ENCODE assay signal across 9 cellular contexts in the genomic region with DNA sequence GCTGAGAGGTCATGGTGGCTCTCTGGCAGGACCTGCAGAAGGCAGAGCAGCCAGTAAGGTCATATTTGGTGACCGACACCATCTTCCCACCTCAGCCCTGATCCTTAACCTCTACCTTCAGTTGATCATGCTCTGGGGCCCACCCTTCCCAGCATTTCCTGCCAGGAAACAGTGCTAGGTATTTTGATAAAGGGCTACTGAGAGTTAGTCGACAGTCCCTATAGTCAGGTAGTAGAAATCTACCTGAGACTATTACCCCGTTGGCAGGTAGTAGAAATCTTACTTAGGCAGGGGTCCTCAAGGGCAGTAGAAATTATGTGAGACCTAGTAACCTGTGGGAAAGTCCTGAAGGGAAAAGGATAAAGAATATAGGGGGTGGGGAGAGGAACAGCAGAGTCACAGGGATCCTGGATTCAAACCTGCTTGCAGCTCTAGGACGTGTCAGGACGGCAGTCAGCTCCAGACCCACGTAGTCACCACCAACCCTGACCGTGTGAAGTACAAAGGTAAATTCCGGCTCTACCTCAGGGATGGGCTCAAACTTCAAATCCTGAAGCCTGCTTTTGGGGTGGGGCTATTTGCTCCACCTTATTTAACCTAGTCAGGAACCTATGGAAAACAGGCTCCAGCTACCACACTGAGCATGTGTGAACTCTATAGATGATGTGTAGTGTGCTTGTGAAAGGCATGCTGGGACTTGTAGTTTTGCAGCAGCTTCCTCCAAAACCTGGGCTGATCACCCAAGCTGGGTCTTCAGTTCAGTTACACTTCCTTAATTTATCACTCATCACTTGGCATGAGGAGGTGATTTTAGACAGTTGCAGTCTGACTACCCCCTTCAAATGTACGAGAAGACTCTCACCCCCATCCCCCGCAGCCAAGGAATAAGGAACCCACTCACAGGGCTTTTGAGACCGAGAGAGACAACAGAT. TPM values are rescaled to one million over a fixed set of nuclear protein-coding genes. Genes with fewer than 3 reads are reported as not detected.
DNase-seq lines count a peak whose midpoint lies in the region; ATAC-seq, FAIRE-seq and TF ChIP-seq lines count a peak whose summit lies in the region.
"Had no signal": no experiment of that assay in that cellular context is flagged by ENCODE, and none has a peak within 500 bp of the region (broad histone marks: within the 10 kb centered on the region; RNA-seq: fewer than 3 reads in every experiment).

A gene with protein sequence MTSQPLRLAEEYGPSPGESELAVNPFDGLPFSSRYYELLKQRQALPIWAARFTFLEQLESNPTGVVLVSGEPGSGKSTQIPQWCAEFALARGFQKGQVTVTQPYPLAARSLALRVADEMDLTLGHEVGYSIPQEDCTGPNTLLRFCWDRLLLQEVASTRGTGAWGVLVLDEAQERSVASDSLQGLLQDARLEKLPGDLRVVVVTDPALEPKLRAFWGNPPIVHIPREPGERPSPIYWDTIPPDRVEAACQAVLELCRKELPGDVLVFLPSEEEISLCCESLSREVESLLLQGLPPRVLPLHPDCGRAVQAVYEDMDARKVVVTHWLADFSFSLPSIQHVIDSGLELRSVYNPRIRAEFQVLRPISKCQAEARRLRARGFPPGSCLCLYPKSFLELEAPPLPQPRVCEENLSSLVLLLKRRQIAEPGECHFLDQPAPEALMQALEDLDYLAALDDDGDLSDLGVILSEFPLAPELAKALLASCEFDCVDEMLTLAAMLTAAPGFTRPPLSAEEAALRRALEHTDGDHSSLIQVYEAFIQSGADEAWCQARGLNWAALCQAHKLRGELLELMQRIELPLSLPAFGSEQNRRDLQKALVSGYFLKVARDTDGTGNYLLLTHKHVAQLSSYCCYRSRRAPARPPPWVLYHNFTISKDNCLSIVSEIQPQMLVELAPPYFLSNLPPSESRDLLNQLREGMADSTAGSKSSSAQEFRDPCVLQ (minus strand): TSS at position 515 of the 932 bp plus-strand sequence. CDS start 502 bp downstream, at position 13.

- H3K36me3 ChIP-seq in aorta (ENCODE audit: control insufficient read depth in 1 of 2, insufficient read depth in 2 of 2, low read length in 1 of 2) = peaks cover 0 to 5% of the 10 kb centered on the region in 2 donors

- H3K4me1 Mint-ChIP-seq in endothelial cell (ENCODE audit: unreplicated experiment) = peaks cover 21% of the 10 kb centered on the region

- CTCF ChIA-PET in A549 (lab: Yijun Ruan, JAX) = interaction anchor here (1.0 to 2.4 kb wide), 3 partner anchors 12 to 43 kb away, joined by 3 to 10 read pairs (median 4); partner anchors contain the start of genes CCDC142 and TTC31

- H3K27me3 Mint-ChIP-seq in endothelial cell (ENCODE audit: unreplicated experiment) = peaks cover 11% of the 10 kb centered on the region

- TF ChIP-seq EP300 in A549 (IDR thresholded peaks at IDR 0.05) = no peak

- H3K27me3 ChIP-seq in aorta (ENCODE audit: control insufficient read depth in 1 of 2, insufficient read depth in 2 of 2, low read length in 1 of 2) = no peaks in the 10 kb centered on the region

- no peak within 1 kb of the TSS for H3K4me2 ChIP-seq in A549

- TF ChIP-seq CTCF in A549 (IDR thresholded peaks at IDR 0.05) (no peak), GM12864 (IDR thresholded peaks at IDR 0.05; ENCODE audit: low read depth, low read length, missing control alignments) (no peak), endothelial cell (IDR thresholded peaks at IDR 0.05; ENCODE audit: unreplicated experiment) (no peak)

- H3K27ac ChIP-seq in A549 (no peak within 1 kb of the TSS), aorta (ENCODE audit: low read depth in 1 of 2, low read length in 2 of 2) (no peak within 1 kb of the TSS)

- H3K4me1 ChIP-seq in A549 (peaks cover 14% of the 10 kb centered on the region), aorta (ENCODE audit: control insufficient read depth in 1 of 2, insufficient read depth in 2 of 2, low read length in 2 of 2) (no peaks in the 10 kb centered on the region)

- H3K4me3 ChIP-seq in A549 (no peak within 1 kb of the TSS), GM12864 (ENCODE audit: low read depth, low read length) (no peak within 1 kb of the TSS), aorta (ENCODE audit: low read length in 2 of 2) (no peak within 1 kb of the TSS)

- H3K36me3 Mint-ChIP-seq in endothelial cell (ENCODE audit: low read depth, unreplicated experiment) = peaks cover 33% of the 10 kb centered on the region

- ATAC-seq in A549 (no peak), aorta (ENCODE audit: low FRiP score) (no peak), GM21717 (IDR thresholded peaks at IDR 0.05; ENCODE audit: unreplicated experiment) (no peak)

- no peaks in the 10 kb centered on the region for H3K9me3 Mint-ChIP-seq in endothelial cell (ENCODE audit: unreplicated experiment)

- TF ChIP-seq POLR2A in A549 (IDR thresholded peaks at IDR 0.05; ENCODE audit: low read length) = no peak

- no peaks in the 10 kb centered on the region for H3K9me3 ChIP-seq in A549
- no peaks in the 10 kb centered on the region for H3K9me3 ChIP-seq in aorta (ENCODE audit: control insufficient read depth, low read length)

- no peak for FAIRE-seq in A549 (lab: Jason Lieb, UNC)

- DNase-seq in A549 (ENCODE audit: low read depth in 1 of 2, low spot score in 1 of 2) (peak in 1 of 2 experiments; percentile 77), GM12864 (ENCODE audit: low read depth) (peak; percentile 61), NOMO-1 (lab: John Stamatoyannopoulos, UW; ENCODE audit: unreplicated experiment in 2 of 2) (peak; percentile 66 to 86), endothelial cell (ENCODE audit: low spot score) (no peak), aorta (no peak), globus pallidus (ENCODE audit: low spot score) (no peak)
- DNase-seq in stimulated activated naive CD4-positive, alpha-beta T cell treated with Interleukin-2 at 50 U/mL for 16 hours (lab: John Stamatoyannopoulos, UW) = no peak
- DNase-seq: mesenchymal stem cell had no signal

- no peak for TF ChIP-seq RAD21 in A549 (conservative IDR thresholded peaks at IDR 0.05 in 1 of 2, IDR thresholded peaks at IDR 0.05 in 1 of 2)

- WGBS in A549 (ENCODE audit: missing lambda C conversion rate) = 88% methylated on average over 11 of the region's 11 CpGs
- 87 to 88% methylated on average over 11 of the region's 11 CpGs for WGBS in aorta, 2 donors

- peak within 1 kb of the TSS; percentile 61 for H3K27ac Mint-ChIP-seq in endothelial cell (ENCODE audit: unreplicated experiment)

- intact Hi-C loops in aorta (cut with DNase I) = loop anchor here in 1 of 2 donors (5.0 kb wide), 1 partner anchor 56 kb away; no protein-coding TSS in a partner anchor

- peak within 1 kb of the TSS; percentile 81 for H3K4me3 Mint-ChIP-seq in endothelial cell (ENCODE audit: unreplicated experiment)

- POLR2A ChIA-PET in A549 (lab: Yijun Ruan, JAX) = interaction anchor here (0.7 to 1.8 kb wide), 2 partner anchors 16 to 71 kb away, joined by 3 to 4 read pairs; no protein-coding TSS in a partner anchor

TF ChIP-seq in A549, 52 proteins besides CTCF, POLR2A, EP300 and RAD21 (continues in another document):
- no peak for TF ChIP-seq CBX2 (IDR thresholded peaks at IDR 0.05; ENCODE audit: borderline replicate concordance, low read depth)
- no peak for TF ChIP-seq HDAC2 (IDR thresholded peaks at IDR 0.05)
- TF ChIP-seq HOXB13 (CRISPR knock-in tag; IDR thresholded peaks at IDR 0.05; ENCODE audit: low read depth) = no peak
- TF ChIP-seq FOSB (CRISPR knock-in tag; IDR thresholded peaks at IDR 0.05) = no peak
- no peak for TF ChIP-seq RNF2 (IDR thresholded peaks at IDR 0.05; ENCODE audit: borderline replicate concordance, low read depth)
- TF ChIP-seq NPAS2 (CRISPR knock-in tag; IDR thresholded peaks at IDR 0.05; ENCODE audit: borderline replicate concordance) = no peak
- no peak for TF ChIP-seq KDM1A (IDR thresholded peaks at IDR 0.05; ENCODE audit: low read depth)
- 0 out of 2 replicates have a peak, but pooled peaks have one; percentile 30 for TF ChIP-seq HOXA7 (CRISPR knock-in tag; IDR thresholded peaks at IDR 0.05)
- TF ChIP-seq HMGXB4 (CRISPR knock-in tag; IDR thresholded peaks at IDR 0.05; ENCODE audit: borderline replicate concordance) = no peak
- TF ChIP-seq JUN (IDR thresholded peaks at IDR 0.05) = 0 out of 5 replicates have a peak, but pooled peaks of 1 of the 2 experiments have one; percentile 1
- TF ChIP-seq FOXS1 (CRISPR knock-in tag; IDR thresholded peaks at IDR 0.05) = no peak
- TF ChIP-seq MYC (IDR thresholded peaks at IDR 0.05; ENCODE audit: borderline replicate concordance, low read length) = no peak
- TF ChIP-seq RARB (CRISPR knock-in tag; IDR thresholded peaks at IDR 0.05) = no peak
- no peak for TF ChIP-seq TP53 (CRISPR knock-in tag; IDR thresholded peaks at IDR 0.05)
- TF ChIP-seq HES2 (IDR thresholded peaks at IDR 0.05) = no peak
- 0 out of 2 replicates have a peak, but pooled peaks have one; percentile 65 for TF ChIP-seq TFCP2L1 (CRISPR knock-in tag; IDR thresholded peaks at IDR 0.05)

RNA-seq across cellular contexts. Expression of the gene that starts here (rescaled TPM):
- polyA plus RNA-seq in A549 (2011; rRNA removed) (0.39 and 0.42 TPM in 2 replicates), A549 (2017; fragmentation: RNase III; extraction: RNeasy Plus Mini Kit Qiagen cat#74134 plus additional on column Dnase treatment) (0.09 to 0.21 TPM (median 0.15 TPM) in 3 replicates), aorta (1 to 10 TPM in 1 of 2 donors, not detected in 1; 4.1 TPM)
- polyA plus RNA-seq in A549 (2012; cell fraction: cytosol; rRNA removed) = 0.25 and 0.27 TPM in 2 replicates
- polyA plus RNA-seq in A549 (2012; cell fraction: nucleus; rRNA removed) = 1.8 and 2.2 TPM in 2 replicates
- 0.21 and 0.63 TPM in 2 replicates for polyA minus RNA-seq in A549 (2011; rRNA and poly(A)+ RNA removed)
- total RNA-seq in endothelial cell (ENCODE audit: unreplicated experiment) (3.5 TPM), aorta (under 1 TPM in 1 of 2 donors, not detected in 1; 0.24 TPM)

Comparison
In these comparisons a context has a peak if more than half of its experiments do, and no peak if none do; other contexts are left out.
1. DNase-seq: peak in GM12864 (single experiment) and NOMO-1 (2 of 2); none in endothelial cell (single experiment), aorta (0 of 2), stimulated activated naive CD4-positive, alpha-beta T cell treated with Interleukin-2 at 50 U/mL for 16 hours (single experiment) and globus pallidus (single experiment).